Comparison of ENCODE assay signal across 8 cellular contexts in the genomic region with DNA sequence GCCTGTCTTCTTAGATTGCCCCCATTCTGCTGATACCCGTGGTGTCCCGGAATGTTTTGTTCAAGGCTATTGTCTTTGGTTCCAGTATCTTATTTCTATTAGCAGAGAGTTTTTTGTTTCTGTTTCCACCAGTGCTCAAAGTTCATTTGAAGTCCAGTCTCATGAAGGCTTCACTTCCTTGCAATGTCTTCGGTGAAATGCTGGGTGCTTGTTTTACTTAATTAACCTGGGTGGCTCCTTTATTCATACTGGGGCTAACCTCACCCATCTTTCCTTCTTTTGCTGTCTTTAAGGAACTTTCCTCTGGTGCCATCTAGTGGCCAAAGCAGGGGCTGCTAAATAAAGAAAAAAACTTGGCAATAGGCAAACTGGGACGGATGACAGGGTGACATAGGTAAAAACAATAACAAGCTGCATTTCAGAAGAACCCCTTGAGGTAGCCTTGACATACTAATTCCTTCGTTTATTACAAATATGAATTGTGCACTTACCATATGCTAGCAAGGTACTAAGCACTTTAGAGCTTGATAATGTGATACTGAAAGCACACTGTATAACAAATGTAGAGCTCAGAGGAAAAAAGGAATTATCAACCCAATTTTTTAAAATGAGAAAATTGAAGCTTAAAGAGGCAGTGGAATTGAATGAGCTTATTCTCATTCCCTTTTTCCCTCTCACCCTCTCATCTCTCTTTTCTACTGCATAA. TPM values are rescaled to one million over a fixed set of nuclear protein-coding genes. Genes with fewer than 3 reads are reported as not detected.
DNase-seq lines count a peak whose midpoint lies in the region; ATAC-seq and TF ChIP-seq lines count a peak whose summit lies in the region.

No MANE protein-coding gene starts in this region.

- H3K27ac ChIP-seq in SJSA1, result no peak overlapping the region
- no peak overlapping the region for H3K27ac ChIP-seq in upper lobe of right lung

- no peaks in the 10 kb centered on the region for H3K9me3 ChIP-seq in MG63
- no peaks in the 10 kb centered on the region; the same call in 1 of the 2 replicates for H3K9me3 ChIP-seq in SJSA1 (replicated peaks)
- H3K9me3 ChIP-seq in upper lobe of right lung, result no peaks in the 10 kb centered on the region

- TF ChIP-seq CTCF in upper lobe of right lung (IDR thresholded peaks at IDR 0.05), result peak; percentile 97

- H3K36me3 ChIP-seq in MG63 (no peaks in the 10 kb centered on the region), SJSA1 (no peaks in the 10 kb centered on the region), upper lobe of right lung (no peaks in the 10 kb centered on the region)

- peak; percentile 36 for DNase-seq in DMS53 treated with DMSO at 0.1 percent for 48 hours (lab: John Stamatoyannopoulos, UW; ENCODE audit: unreplicated experiment)
- DNase-seq in MG63, result peak; percentile 33
- peak; percentile 71 to 79 for DNase-seq in SJSA1 (ENCODE audit: low read depth in 1 of 2, low spot score in 2 of 2)
- peak; percentile 88 for DNase-seq in activated effector memory CD4-positive, alpha-beta T cell treated with anti-CD3 and anti-CD28 coated beads, Interleukin-2, amount 50 U/mL, for 16 hours
- DNase-seq in globus pallidus (ENCODE audit: low spot score), result peak; percentile 67
- peak in 7 of 10 donors; percentile 21 to 72 (median 63) for DNase-seq in posterior cingulate gyrus
- no peak for DNase-seq in upper lobe of right lung

- H3K4me3 ChIP-seq in MG63 (no peak overlapping the region), SJSA1 (no peak overlapping the region), upper lobe of right lung (no peak overlapping the region)

- intact Hi-C loops in posterior cingulate gyrus (cut with DNase I) (loop anchor here (1.0 to 10.0 kb wide), 3 partner anchors 92 to 521 kb away; partner anchors contain the start of gene MMD), upper lobe of right lung (cut with DNase I) (no loop called here)

- ATAC-seq in GM21825 (IDR thresholded peaks at IDR 0.05; ENCODE audit: unreplicated experiment), result peak; percentile 71
- ATAC-seq in upper lobe of right lung, result peak; percentile 86

- peaks cover 9% of the 10 kb centered on the region; the same call in 1 of the 2 replicates for H3K4me1 ChIP-seq in SJSA1 (replicated peaks)
- H3K4me1 ChIP-seq in upper lobe of right lung, result no peaks in the 10 kb centered on the region

- peaks cover 8% of the 10 kb centered on the region for H3K27me3 ChIP-seq in MG63
- H3K27me3 ChIP-seq in SJSA1 (replicated peaks), result peaks cover 12% of the 10 kb centered on the region
- H3K27me3 ChIP-seq in upper lobe of right lung, result no peaks in the 10 kb centered on the region

RNA-seq across cellular contexts. Expression of gene SMIM36, which starts 2.8 kb away (rescaled TPM):
- not detected in 2 replicates for total RNA-seq in MG63 (2014; rRNA removed; shearing (Covaris generic); ENCODE audit: low replicate concordance)
- not detected in 2 replicates for total RNA-seq in SJSA1 (2014; rRNA removed; shearing (Covaris generic))
- not detected for total RNA-seq in upper lobe of right lung
